19 cellular contexts compared by ENCODE assay signal in genomic region chr19:53961523-53962345, GRCh38. TPM values are rescaled to one million over a fixed set of nuclear protein-coding genes. Genes with fewer than 3 reads are reported as not detected.
DNase-seq lines count a peak whose midpoint lies in the region; ATAC-seq and TF ChIP-seq lines count a peak whose summit lies in the region.
"Had no signal": no experiment of that assay in that cellular context is flagged by ENCODE, and none has a peak within 500 bp of the region (broad histone marks: within the 10 kb centered on the region; RNA-seq: fewer than 3 reads in every experiment).

No MANE protein-coding gene starts in this region.

- H2BK120ac ChIP-seq in mesendoderm (ENCODE audit: low read depth, low read length) = no peak overlapping the region

- H3K4ac ChIP-seq in mesendoderm (ENCODE audit: low read depth, low read length) = peak overlapping the region; percentile 17

- H3K79me1 ChIP-seq in mesendoderm (ENCODE audit: low read length) = peaks cover 2% of the 10 kb centered on the region

- H3K4me2 ChIP-seq in mesendoderm (ENCODE audit: low read length) = peak overlapping the region; percentile 49

- no peak overlapping the region for H4K5ac ChIP-seq in mesendoderm (ENCODE audit: low read length)

- no peaks in the 10 kb centered on the region for H3K9me3 Mint-ChIP-seq in activated T-helper 2 cell treated with anti-CD3 and anti-CD28 coated beads, Interferon-gamma antibody, Interleukin-2, Interleukin-4, amounts not matched to agents 10 μg/mL and 5 μg/mL and 100 μg/mL, durations not matched to agents 14 hours and 24 hours and 36 hours
- H3K9me3 Mint-ChIP-seq: T-cell had no signal

- no peak overlapping the region for H2BK5ac ChIP-seq in mesendoderm (ENCODE audit: low read length)

- intact Hi-C loops in activated T-helper 2 cell treated with anti-CD3 and anti-CD28 coated beads, Interferon-gamma antibody, Interleukin-2, Interleukin-4, amounts not matched to agents 10 μg/mL and 5 μg/mL and 100 μg/mL, durations not matched to agents 14 hours and 24 hours and 36 hours (cut with micrococcal nuclease) = no loop called here

- H3K4me1 ChIP-seq in mesendoderm (ENCODE audit: control insufficient read depth, low read depth, low read length) = peaks cover 14% of the 10 kb centered on the region
- no peaks in the 10 kb centered on the region for H3K4me1 ChIP-seq in foreskin keratinocyte

- no peak overlapping the region for H3K27ac ChIP-seq in mesendoderm (ENCODE audit: low read depth, low read length)
- H3K27ac ChIP-seq in foreskin keratinocyte = no peak overlapping the region
- H3K27ac ChIP-seq: esophagus muscularis mucosa had no signal

- peaks cover 2% of the 10 kb centered on the region for H3K4me1 Mint-ChIP-seq in activated T-helper 2 cell treated with anti-CD3 and anti-CD28 coated beads, Interferon-gamma antibody, Interleukin-2, Interleukin-4, amounts not matched to agents 10 μg/mL and 5 μg/mL and 100 μg/mL, durations not matched to agents 14 hours and 24 hours and 36 hours (ENCODE audit: low read depth)

- no peak for ATAC-seq in GM18870 (IDR thresholded peaks at IDR 0.05; ENCODE audit: unreplicated experiment)
- no peak for ATAC-seq in foreskin keratinocyte
- ATAC-seq: T-cell had no signal

- no peak overlapping the region for H2AK5ac ChIP-seq in mesendoderm (ENCODE audit: low read length)

- no CpG with 5 or more reads among the region's 32 CpGs for WGBS in mesendoderm (ENCODE audit: extremely low coverage, insufficient coverage, low lambda C conversion rate)

- H3K27me3 ChIP-seq in mesendoderm (ENCODE audit: insufficient read depth, low read length, poor library complexity) = no peaks in the 10 kb centered on the region
- peaks cover 59% of the 10 kb centered on the region for H3K27me3 ChIP-seq in foreskin keratinocyte

- no peak overlapping the region for H2BK15ac ChIP-seq in mesendoderm (replicated peaks; ENCODE audit: low read depth)

- no peak overlapping the region for H3K23ac ChIP-seq in mesendoderm (ENCODE audit: low read length)

- H4K8ac ChIP-seq in mesendoderm (ENCODE audit: low read depth, low read length) = no peak overlapping the region

- H3K36me3 ChIP-seq in mesendoderm (ENCODE audit: control insufficient read depth, insufficient read depth, low read length) = no peaks in the 10 kb centered on the region
- H3K36me3 ChIP-seq: esophagus muscularis mucosa had no signal

- peak overlapping the region; percentile 28 for H3K18ac ChIP-seq in mesendoderm (ENCODE audit: low read length)

- H3K27me3 Mint-ChIP-seq in activated T-helper 2 cell treated with anti-CD3 and anti-CD28 coated beads, Interferon-gamma antibody, Interleukin-2, Interleukin-4, amounts not matched to agents 10 μg/mL and 5 μg/mL and 100 μg/mL, durations not matched to agents 14 hours and 24 hours and 36 hours (ENCODE audit: low read depth) = peaks cover 70% of the 10 kb centered on the region

- H3K56ac ChIP-seq in mesendoderm (ENCODE audit: low read length) = peak overlapping the region; percentile 70

- TF ChIP-seq CTCF in cardiac fibroblast (IDR thresholded peaks at IDR 0.05; ENCODE audit: low read depth, low read length) (no peak), foreskin keratinocyte (conservative IDR thresholded peaks at IDR 0.05) (no peak)

- no peaks in the 10 kb centered on the region for H3K36me3 Mint-ChIP-seq in activated T-helper 2 cell treated with anti-CD3 and anti-CD28 coated beads, Interferon-gamma antibody, Interleukin-2, Interleukin-4, amounts not matched to agents 10 μg/mL and 5 μg/mL and 100 μg/mL, durations not matched to agents 14 hours and 24 hours and 36 hours (ENCODE audit: low read depth)
- H3K36me3 Mint-ChIP-seq: activated naive CD8-positive, alpha-beta T cell; T-cell had no signal

- peak overlapping the region; percentile 63 to 70 for H3K4me3 ChIP-seq in cardiac fibroblast (replicated peaks in 1 of 2; ENCODE audit: low read depth in 2 of 2, low read length in 2 of 2)
- peak overlapping the region; percentile 17 for H3K4me3 ChIP-seq in mesendoderm (ENCODE audit: low read length)
- H3K4me3 ChIP-seq: esophagus muscularis mucosa had no signal

- no peaks in the 10 kb centered on the region for H3K79me2 ChIP-seq in mesendoderm (ENCODE audit: control insufficient read depth, insufficient read depth, low read length)

- peak overlapping the region; percentile 52 for H3K9ac ChIP-seq in mesendoderm (ENCODE audit: low read length)

- H3K27ac Mint-ChIP-seq in activated T-helper 2 cell treated with anti-CD3 and anti-CD28 coated beads, Interferon-gamma antibody, Interleukin-2, Interleukin-4, amounts not matched to agents 10 μg/mL and 5 μg/mL and 100 μg/mL, durations not matched to agents 14 hours and 24 hours and 36 hours = no peak overlapping the region
- H3K27ac Mint-ChIP-seq: activated naive CD8-positive, alpha-beta T cell; T-cell had no signal

- DNase-seq in Daoy (ENCODE audit: low read depth) (peak; percentile 74), M059J (ENCODE audit: low read depth) (peak; percentile 38), cardiac fibroblast (ENCODE audit: low read depth in 2 of 2) (peak; percentile 67 to 72), mesendoderm (peak; percentile 74), germinal center (ENCODE audit: low spot score) (no peak), foreskin keratinocyte (no peak)
- DNase-seq in activated T-helper 2 cell treated with anti-CD3 and anti-CD28 coated beads, Interferon-gamma antibody, Interleukin-2, Interleukin-4, amounts not matched to agents 10 μg/mL and 5 μg/mL and 100 μg/mL, durations not matched to agents 14 hours and 24 hours and 36 hours (ENCODE audit: low spot score) = no peak
- DNase-seq: activated CD4-positive, alpha-beta T cell treated with anti-CD3 and anti-CD28 coated beads for 1 hour; activated CD8-positive, alpha-beta memory T cell treated with anti-CD3 and anti-CD28 coated beads, Interleukin-2, amount 50 U/mL, for 48 hours; mammary epithelial cell; NCI-H1105 treated with DMSO at 0.1 percent for 48 hours; NCI-H345; OCI-M1; T-cell had no signal

- no peak overlapping the region for H3K4me3 Mint-ChIP-seq in activated T-helper 2 cell treated with anti-CD3 and anti-CD28 coated beads, Interferon-gamma antibody, Interleukin-2, Interleukin-4, amounts not matched to agents 10 μg/mL and 5 μg/mL and 100 μg/mL, durations not matched to agents 14 hours and 24 hours and 36 hours (ENCODE audit: low read depth)
- H3K4me3 Mint-ChIP-seq: activated naive CD8-positive, alpha-beta T cell; T-cell had no signal

RNA-seq across cellular contexts. Expression of gene CACNG8, which starts 1.0 kb away (rescaled TPM):
- total RNA-seq in Daoy (2014; rRNA removed; shearing (Covaris generic)) = 0.48 and 2.9 TPM in 2 replicates
- 0.15 TPM in 1 of 2 replicates, not detected in the other for total RNA-seq in M059J (2014; rRNA removed; shearing (Covaris generic))
- polyA plus RNA-seq in mesendoderm (2013, experiment 1 of 2) = 0.39 TPM
- polyA plus RNA-seq in mesendoderm (2013, experiment 2 of 2) = 0.42 TPM
- not detected in 2 replicates for total RNA-seq in foreskin keratinocyte
- not detected in 2 replicates for polyA plus RNA-seq in foreskin keratinocyte
- total RNA-seq in activated T-helper 2 cell treated with anti-CD3 and anti-CD28 coated beads, Interferon-gamma antibody, Interleukin-2, Interleukin-4, amounts not matched to agents 10 μg/mL and 5 μg/mL and 100 μg/mL, durations not matched to agents 14 hours and 24 hours and 36 hours = not detected in 2 replicates
- total RNA-seq: mammary epithelial cell, omental fat pad had no signal
- polyA plus RNA-seq: mammary epithelial cell had no signal

RNA-seq across cellular contexts. Expression of gene CACNG6, which starts 29.7 kb away (rescaled TPM):
- total RNA-seq in Daoy (2014; rRNA removed; shearing (Covaris generic)) = 1.0 and 9.3 TPM in 2 replicates
- 0.07 and 0.12 TPM in 2 replicates for total RNA-seq in M059J (2014; rRNA removed; shearing (Covaris generic))
- 0.20 TPM for polyA plus RNA-seq in mesendoderm (2013, experiment 1 of 2)
- polyA plus RNA-seq in mesendoderm (2013, experiment 2 of 2) = 0.20 TPM
- total RNA-seq in foreskin keratinocyte = not detected in 2 replicates
- polyA plus RNA-seq in foreskin keratinocyte = not detected in 2 replicates
- not detected in 2 replicates for total RNA-seq in activated T-helper 2 cell treated with anti-CD3 and anti-CD28 coated beads, Interferon-gamma antibody, Interleukin-2, Interleukin-4, amounts not matched to agents 10 μg/mL and 5 μg/mL and 100 μg/mL, durations not matched to agents 14 hours and 24 hours and 36 hours
- total RNA-seq: chondrocyte, esophagus muscularis mucosa, mammary epithelial cell, omental fat pad, T-cell had no signal
- polyA plus RNA-seq: mammary epithelial cell had no signal

RNA-seq across cellular contexts. Expression of gene CACNG7, which starts 52.7 kb away (rescaled TPM):
- total RNA-seq in Daoy (2014; rRNA removed; shearing (Covaris generic)) = 0.29 and 0.54 TPM in 2 replicates
- total RNA-seq in M059J (2014; rRNA removed; shearing (Covaris generic)) = not detected in 2 replicates
- 5.9 TPM for polyA plus RNA-seq in mesendoderm (2013, experiment 1 of 2)
- polyA plus RNA-seq in mesendoderm (2013, experiment 2 of 2) = 5.7 TPM
- total RNA-seq in foreskin keratinocyte = not detected in 2 replicates
- not detected in 2 replicates for polyA plus RNA-seq in foreskin keratinocyte
- not detected in 2 replicates for total RNA-seq in activated T-helper 2 cell treated with anti-CD3 and anti-CD28 coated beads, Interferon-gamma antibody, Interleukin-2, Interleukin-4, amounts not matched to agents 10 μg/mL and 5 μg/mL and 100 μg/mL, durations not matched to agents 14 hours and 24 hours and 36 hours
- total RNA-seq: chondrocyte, mammary epithelial cell, omental fat pad, T-cell had no signal
- polyA plus RNA-seq: mammary epithelial cell had no signal

Comparison
In these comparisons a context has a peak if more than half of its experiments do, and no peak if none do; other contexts are left out.
1. DNase-seq: peak in Daoy (single experiment), M059J (single experiment), cardiac fibroblast (2 of 2) and mesendoderm (single experiment); none in germinal center (single experiment), foreskin keratinocyte (0 of 2) and activated T-helper 2 cell treated with anti-CD3 and anti-CD28 coated beads, Interferon-gamma antibody, Interleukin-2, Interleukin-4, amounts not matched to agents 10 μg/mL and 5 μg/mL and 100 μg/mL, durations not matched to agents 14 hours and 24 hours and 36 hours (single experiment).